Comparison of ENCODE assay signal across 9 cellular contexts in the genomic region with DNA sequence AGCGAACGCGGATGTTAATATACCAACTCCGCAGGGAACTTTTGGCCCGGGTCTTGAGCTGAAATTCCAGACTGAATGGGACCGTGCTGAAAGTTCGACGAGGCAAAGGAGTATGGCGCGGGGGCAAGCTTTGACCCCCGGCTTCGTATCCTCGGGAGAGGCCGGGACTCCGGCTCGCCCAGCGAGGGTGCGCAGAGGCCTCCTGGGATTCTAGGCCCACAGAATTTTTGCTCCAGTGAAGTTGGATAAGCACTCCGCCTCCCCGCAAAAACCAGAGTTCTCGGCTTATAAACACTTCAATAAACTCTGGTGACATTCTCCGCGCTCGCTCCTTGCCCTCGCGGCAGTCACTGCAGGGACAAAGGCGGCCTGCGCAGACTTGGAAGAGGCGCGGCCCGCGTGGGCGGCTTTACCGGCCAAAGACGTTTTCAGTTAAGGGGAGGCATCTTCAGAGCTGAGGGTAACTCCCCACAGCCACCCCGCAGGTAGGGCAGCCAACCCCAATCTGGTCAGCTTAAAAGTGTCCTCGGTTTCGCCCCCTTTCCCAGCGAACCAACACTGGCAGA.
DNase-seq lines count a peak whose midpoint lies in the region; ATAC-seq, FAIRE-seq and TF ChIP-seq lines count a peak whose summit lies in the region.
"Had no signal": no experiment of that assay in that cellular context is flagged by ENCODE, and none has a peak within 500 bp of the region (broad histone marks: within the 10 kb centered on the region; RNA-seq: fewer than 3 reads in every experiment).

No MANE protein-coding gene starts in this region.

- H3K4me1 Mint-ChIP-seq in astrocyte (ENCODE audit: low read depth, unreplicated experiment), result peaks cover 23% of the 10 kb centered on the region

- H3K27me3 ChIP-seq in HUES6 (ENCODE audit: control insufficient read depth, insufficient read depth, low read length) (peaks cover 90% of the 10 kb centered on the region), astrocyte (ENCODE audit: insufficient read depth, low read length) (peaks cover 49% of the 10 kb centered on the region), small intestine (ENCODE audit: control insufficient read depth in 2 of 2, insufficient read depth in 2 of 2, low read length in 2 of 2) (peaks cover 0 to 26% of the 10 kb centered on the region in 2 donors)

- peak overlapping the region; percentile 88 for H3K27ac Mint-ChIP-seq in astrocyte (ENCODE audit: unreplicated experiment)

- H3K9ac ChIP-seq in HUES6 (ENCODE audit: low read length) (no peak overlapping the region), astrocyte (ENCODE audit: low read length) (peak overlapping the region; percentile 22), kidney (ENCODE audit: low read length in 2 of 2) (peak overlapping the region in 1 of 2 donors; percentile 38)

- peaks cover 8% of the 10 kb centered on the region for H3K79me2 ChIP-seq in astrocyte (ENCODE audit: insufficient read depth, low read length)

- H3K4me2 ChIP-seq in astrocyte (ENCODE audit: low read length), result peak overlapping the region; percentile 86

- intact Hi-C loops in kidney (cut with DNase I), result no loop called here

- FAIRE-seq in astrocyte (lab: Jason Lieb, UNC) (no peak), kidney (lab: Jason Lieb, UNC) (no peak), small intestine (lab: Jason Lieb, UNC) (no peak)
- FAIRE-seq: colon had no signal

- H3K36me3 ChIP-seq in HUES6 (ENCODE audit: control insufficient read depth, insufficient read depth, low read length), result no peaks in the 10 kb centered on the region
- no peaks in the 10 kb centered on the region for H3K36me3 ChIP-seq in astrocyte (ENCODE audit: insufficient read depth, low read length)
- no peaks in the 10 kb centered on the region for H3K36me3 ChIP-seq in kidney (ENCODE audit: control insufficient read depth in 1 of 2, insufficient read depth in 2 of 2, low read length in 2 of 2)
- no peaks in the 10 kb centered on the region for H3K36me3 ChIP-seq in small intestine (ENCODE audit: control insufficient read depth in 2 of 2, insufficient read depth in 2 of 2, low read length in 2 of 2)

- H3K27ac ChIP-seq in HUES6 (ENCODE audit: low read depth, low read length) (no peak overlapping the region), astrocyte (ENCODE audit: low read depth, low read length) (no peak overlapping the region), kidney (ENCODE audit: low read depth in 2 of 2, low read length in 2 of 2) (no peak overlapping the region), small intestine (ENCODE audit: low read depth in 1 of 2, low read length in 1 of 2) (peak overlapping the region in 1 of 2 donors; percentile 37)

- ATAC-seq in HG03097 (IDR thresholded peaks at IDR 0.05; ENCODE audit: low FRiP score, unreplicated experiment), result no peak

- H2AFZ ChIP-seq in astrocyte (ENCODE audit: low read depth, low read length), result peak overlapping the region; percentile 39

- peaks cover 17% of the 10 kb centered on the region for H4K20me1 ChIP-seq in astrocyte (ENCODE audit: insufficient read depth, low read length)

- H3K36me3 Mint-ChIP-seq in astrocyte (ENCODE audit: low read depth, unreplicated experiment), result peaks cover 7% of the 10 kb centered on the region

- H3K4me3 ChIP-seq in HUES6 (ENCODE audit: low read depth, low read length), result peak overlapping the region; percentile 88
- H3K4me3 ChIP-seq in astrocyte (ENCODE audit: insufficient read depth, low read depth, low read length), result peak overlapping the region; percentile 39
- H3K4me3 ChIP-seq in kidney (ENCODE audit: low read length in 2 of 2), result peak overlapping the region in 1 of 2 donors; percentile 80
- peak overlapping the region; percentile 9 to 71 for H3K4me3 ChIP-seq in small intestine (ENCODE audit: low read depth in 1 of 2, low read length in 2 of 2)

- H3K27me3 Mint-ChIP-seq in astrocyte (ENCODE audit: low read depth, unreplicated experiment), result peaks cover 42% of the 10 kb centered on the region

- H3K4me1 ChIP-seq in HUES6 (ENCODE audit: control insufficient read depth, insufficient read depth, low read length), result peaks cover 48% of the 10 kb centered on the region
- H3K4me1 ChIP-seq in astrocyte (ENCODE audit: insufficient read depth, low read length), result peaks cover 40% of the 10 kb centered on the region
- H3K4me1 ChIP-seq in kidney (ENCODE audit: control insufficient read depth in 1 of 2, insufficient read depth in 1 of 2, low read depth in 1 of 2, low read length in 2 of 2), result peaks cover 10 to 19% of the 10 kb centered on the region in 2 donors
- H3K4me1 ChIP-seq in small intestine (ENCODE audit: control insufficient read depth in 2 of 2, insufficient read depth in 1 of 2, low read depth in 1 of 2, low read length in 1 of 2), result peaks cover 6 to 19% of the 10 kb centered on the region in 2 donors

- H3K9me3 ChIP-seq in HUES6 (ENCODE audit: control insufficient read depth, insufficient read depth, low read depth, low read length) (no peaks in the 10 kb centered on the region), astrocyte (ENCODE audit: insufficient read depth, low read depth, low read length) (peaks cover under 1% of the 10 kb centered on the region), kidney (ENCODE audit: control insufficient read depth in 1 of 2, low read length in 2 of 2) (no peaks in the 10 kb centered on the region), small intestine (ENCODE audit: control insufficient read depth, low read depth) (no peaks in the 10 kb centered on the region)

- no peak for DNase-seq in astrocyte (ENCODE audit: low read depth)
- peak; percentile 80 for DNase-seq in kidney
- DNase-seq in small intestine, result peak; percentile 46
- no peak for DNase-seq in NCI-H1092 (lab: John Stamatoyannopoulos, UW)
- no peak for DNase-seq in 8988T
- DNase-seq in activated effector memory CD4-positive, alpha-beta T cell treated with anti-CD3 and anti-CD28 coated beads, Interleukin-2, amount 50 U/mL, for 16 hours, result no peak

- TF ChIP-seq CTCF in astrocyte (IDR thresholded peaks at IDR 0.05; ENCODE audit: insufficient read depth, low read depth, low read length) (no peak), kidney (IDR thresholded peaks at IDR 0.05; ENCODE audit: borderline replicate concordance, extremely low read depth, insufficient read depth) (no peak)

- peak overlapping the region; percentile 67 for H3K4me3 Mint-ChIP-seq in astrocyte (ENCODE audit: unreplicated experiment)

- peaks cover 22% of the 10 kb centered on the region for H3K9me3 Mint-ChIP-seq in astrocyte (ENCODE audit: unreplicated experiment)

- WGBS in small intestine, 3 donors, result 12 to 41% (median 35%) methylated on average over 36 to 39 of the region's 39 CpGs

Comparison
In these comparisons a context has a peak if more than half of its experiments do, and no peak if none do; other contexts are left out.
1. DNase-seq: peak in kidney (single experiment) and small intestine (single experiment); none in astrocyte (single experiment), NCI-H1092 (single experiment), 8988T (single experiment) and activated effector memory CD4-positive, alpha-beta T cell treated with anti-CD3 and anti-CD28 coated beads, Interleukin-2, amount 50 U/mL, for 16 hours (single experiment).